Comparison of ENCODE assay signal across 8 cellular contexts in genomic region chr10:16817125-16818019, GRCh38. TPM values are rescaled to one million over a fixed set of nuclear protein-coding genes. Genes with fewer than 3 reads are reported as not detected.
DNase-seq lines count a peak whose midpoint lies in the region; ATAC-seq and TF ChIP-seq lines count a peak whose summit lies in the region.

RSU1 (minus strand) TSS chr10:16817424; CDS start chr10:16817081, 343 bp downstream.

- H3K4me3 Mint-ChIP-seq in central memory CD8-positive, alpha-beta T cell = peak within 1 kb of the TSS; percentile 83

- 0 to 1% (median 0%) methylated on average over 26 to 65 of the region's 65 CpGs for WGBS in spleen, 5 donors

- TF ChIP-seq POLR2A in spleen (IDR thresholded peaks at IDR 0.05) = peak in 2 of 3 donors; percentile 50 to 83

- no peak for TF ChIP-seq CTCF in AG09309 (IDR thresholded peaks at IDR 0.05; ENCODE audit: control insufficient read depth, insufficient read depth, low read depth, low read length, missing control alignments)
- peak in 3 of 11 experiments; percentile 29 to 49 (median 47) for TF ChIP-seq CTCF in spleen (IDR thresholded peaks at IDR 0.05 in 8 of 11, conservative IDR thresholded peaks at IDR 0.05 in 3 of 11)

- H3K9me3 ChIP-seq in spleen = peaks cover 0 to 13% (median 10%) of the 10 kb centered on the region in 8 donors

- H3K27me3 Mint-ChIP-seq in central memory CD8-positive, alpha-beta T cell = no peaks in the 10 kb centered on the region

- H3K4me1 ChIP-seq in spleen = peaks cover 9 to 60% (median 48%) of the 10 kb centered on the region in 6 donors

- peak within 1 kb of the TSS; percentile 82 to 96 (median 92) for H3K27ac ChIP-seq in spleen

- peaks cover 0 to 16% (median 0%) of the 10 kb centered on the region in 6 donors for H3K36me3 ChIP-seq in spleen

- H3K4me3 ChIP-seq in AG09309 (ENCODE audit: control insufficient read depth, low read depth, low read length) = peak within 1 kb of the TSS; percentile 97
- H3K4me3 ChIP-seq in spleen = peak within 1 kb of the TSS; percentile 64 to 91 (median 74)

- peaks cover 10% of the 10 kb centered on the region for H3K9me3 Mint-ChIP-seq in central memory CD8-positive, alpha-beta T cell

- intact Hi-C loops in spleen (cut with DNase I; ENCODE audit: low total_unique reads) = loop anchor here (10.0 kb wide), 1 partner anchor 383 kb away; the partner anchor contains the start of gene PTER

- ATAC-seq in GM19025 (IDR thresholded peaks at IDR 0.05; ENCODE audit: low read depth, unreplicated experiment) (peak; percentile 97), HG03342 (IDR thresholded peaks at IDR 0.05; ENCODE audit: unreplicated experiment) (peak; percentile 98)
- ATAC-seq in central memory CD8-positive, alpha-beta T cell (replicated peaks; ENCODE audit: extremely low read depth, poor library complexity, severe bottlenecking) = peak; percentile 97

- no peaks in the 10 kb centered on the region for H3K27me3 ChIP-seq in spleen (replicated peaks in 1 of 7)

- peaks cover 11% of the 10 kb centered on the region for H3K36me3 Mint-ChIP-seq in central memory CD8-positive, alpha-beta T cell (ENCODE audit: insufficient read depth)

- DNase-seq in AG09309 (ENCODE audit: low read depth) (peak; percentile 99), NCI-H446 (lab: John Stamatoyannopoulos, UW) (peak; percentile 96 to 99), inferior parietal cortex (ENCODE audit: extremely low spot score) (peak; percentile 100), spleen (peak; percentile 100)
- DNase-seq in activated CD4-positive, CD25-positive, alpha-beta regulatory T cell treated with anti-CD3 and anti-CD28 coated beads, Interleukin-2, amount 50 U/mL, for 16 hours (ENCODE audit: low read depth, low spot score) = peak; percentile 100
- DNase-seq in central memory CD8-positive, alpha-beta T cell (ENCODE audit: low spot score in 2 of 2) = peak; percentile 100

- peak within 1 kb of the TSS; percentile 93 for H3K27ac Mint-ChIP-seq in central memory CD8-positive, alpha-beta T cell (ENCODE audit: low read depth)

- H3K4me1 Mint-ChIP-seq in central memory CD8-positive, alpha-beta T cell = peaks cover 38% of the 10 kb centered on the region

RNA-seq across cellular contexts. Expression of gene RSU1, which starts in this region (rescaled TPM):
- 10 to 100 TPM; 58.4 to 81.7 (median 67.3) TPM for total RNA-seq in spleen
- polyA plus RNA-seq in spleen = 10 to 100 TPM; 20.5 to 38.6 (median 38.1) TPM

Comparison
In these comparisons a context has a peak if more than half of its experiments do, and no peak if none do; other contexts are left out.
1. Peak in every context shown above with its lines: DNase-seq, ATAC-seq, H3K4me3 ChIP-seq and H3K27ac ChIP-seq.